ENCODE assay signal across 1 cellular context in genomic region chr3:143429628-143430514, GRCh38.
TF ChIP-seq lines count a peak whose summit lies in the region.

No MANE protein-coding gene starts in this region.

TF ChIP-seq in H1, 55 proteins besides CTCF, POLR2A, EP300 and RAD21 (continued from another document):
- no peak for TF ChIP-seq FOSL1 (IDR thresholded peaks at IDR 0.05; ENCODE audit: insufficient read depth, low read depth, low read length)
- TF ChIP-seq SIN3A (conservative IDR thresholded peaks at IDR 0.05 in 1 of 2, IDR thresholded peaks at IDR 0.05 in 1 of 2; ENCODE audit: low read depth in 1 of 2, low read length in 2 of 2), result no peak
- no peak for TF ChIP-seq USF2 (IDR thresholded peaks at IDR 0.05; ENCODE audit: low read length)
- TF ChIP-seq BACH1 (IDR thresholded peaks at IDR 0.05; ENCODE audit: low read length), result no peak
- no peak for TF ChIP-seq SP2 (IDR thresholded peaks at IDR 0.05; ENCODE audit: low read length)
